ENCODE assay signal across 8 cellular contexts in the genomic region with DNA sequence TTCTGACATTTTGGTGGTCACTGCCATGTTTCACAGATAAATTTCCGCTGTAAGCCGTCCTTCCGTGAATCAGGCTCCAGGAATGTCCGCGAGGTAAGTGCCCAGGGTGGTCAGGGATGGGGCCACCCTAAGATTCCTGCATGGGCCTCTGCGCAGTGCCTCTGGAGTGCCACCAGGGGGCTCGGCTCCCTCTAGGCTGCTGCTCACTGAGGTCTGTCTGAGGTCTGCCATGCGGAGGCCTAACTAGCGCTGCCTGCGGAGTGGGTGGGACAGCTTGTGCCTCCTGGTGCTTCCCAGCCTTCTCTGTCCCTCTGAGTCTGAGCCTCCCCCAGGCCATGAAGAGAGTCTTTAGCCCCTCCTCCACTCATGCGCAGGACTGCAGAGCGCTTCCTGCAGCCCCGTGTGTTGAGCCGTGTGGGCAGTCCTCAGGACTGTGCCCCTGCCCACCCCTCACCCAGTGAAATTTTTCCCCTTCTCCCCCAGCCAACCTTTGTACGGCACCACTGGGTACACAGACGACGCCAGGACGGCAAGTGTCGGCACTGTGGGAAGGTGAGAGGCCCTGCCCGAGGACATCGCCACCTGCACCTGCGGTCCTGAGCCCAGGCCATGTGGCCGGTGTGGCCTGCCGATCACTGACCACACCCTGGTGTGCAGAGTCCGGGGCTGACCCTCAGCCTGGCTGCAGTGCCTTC. TPM values are rescaled to one million over a fixed set of nuclear protein-coding genes. Genes with fewer than 3 reads are reported as not detected.
DNase-seq lines count a peak whose midpoint lies in the region; ATAC-seq and TF ChIP-seq lines count a peak whose summit lies in the region.

No MANE protein-coding gene starts in this region.

- POLR2A ChIA-PET in HEK293T (lab: Yijun Ruan, JAX), result interaction anchor here (1.5 kb wide), 1 partner anchor 24 kb away, joined by 3 read pairs; no protein-coding TSS in a partner anchor
- POLR2A ChIA-PET in activated CD8-positive, alpha-beta T cell treated with anti-CD3 and anti-CD28 coated beads, Interleukin-2, amount 10 ng/mL, durations not matched to agents 7 days and 5 days (lab: Charles Lee), result interaction anchor here (10.0 kb wide), 1 partner anchor 18 kb away, joined by 77 read pairs; no protein-coding TSS in a partner anchor

- H3K9me3 ChIP-seq in esophagus muscularis mucosa, result no peaks in the 10 kb centered on the region
- no peaks in the 10 kb centered on the region for H3K9me3 ChIP-seq in neutrophil

- TF ChIP-seq POLR2A in esophagus muscularis mucosa (IDR thresholded peaks at IDR 0.05; ENCODE audit: low read depth), result no peak

- no peak overlapping the region for H3K27ac Mint-ChIP-seq in activated CD8-positive, alpha-beta T cell treated with anti-CD3 and anti-CD28 coated beads, Interleukin-2, amount 10 ng/mL, durations not matched to agents 7 days and 5 days

- no peaks in the 10 kb centered on the region for H3K27me3 ChIP-seq in esophagus muscularis mucosa
- no peaks in the 10 kb centered on the region for H3K27me3 ChIP-seq in neutrophil

- TF ChIP-seq EP300 in esophagus muscularis mucosa (IDR thresholded peaks at IDR 0.05), result no peak

- CTCF ChIA-PET in HEK293T (lab: Yijun Ruan, JAX), result interaction anchor here (1.1 to 2.0 kb wide), 2 partner anchors 9 to 19 kb away, joined by 4 to 8 read pairs; no protein-coding TSS in a partner anchor
- CTCF ChIA-PET in activated CD8-positive, alpha-beta T cell treated with anti-CD3 and anti-CD28 coated beads, Interleukin-2, amount 10 ng/mL, durations not matched to agents 7 days and 5 days (lab: Charles Lee), result interaction anchor here (16.5 kb wide), 1 partner anchor 16 kb away, joined by 381 read pairs; a partner anchor contains a TSS

- DNase-seq in GDM1 (lab: John Stamatoyannopoulos, UW) (peak; percentile 30), HEK293T (ENCODE audit: extremely low spot score) (peak; percentile 80), NCI-H2227 (lab: John Stamatoyannopoulos, UW; ENCODE audit: unreplicated experiment) (peak; percentile 88), esophagus muscularis mucosa (ENCODE audit: extremely low spot score) (no peak), cortex of kidney (lab: John Stamatoyannopoulos, UW) (no peak)
- peak; percentile 67 for DNase-seq in activated CD8-positive, alpha-beta T cell treated with anti-CD3 and anti-CD28 coated beads, Interleukin-2, amount 10 ng/mL, durations not matched to agents 7 days and 5 days

- H3K4me1 Mint-ChIP-seq in activated CD8-positive, alpha-beta T cell treated with anti-CD3 and anti-CD28 coated beads, Interleukin-2, amount 10 ng/mL, durations not matched to agents 7 days and 5 days (ENCODE audit: low read depth), result peaks cover 22% of the 10 kb centered on the region

- H3K4me3 Mint-ChIP-seq in activated CD8-positive, alpha-beta T cell treated with anti-CD3 and anti-CD28 coated beads, Interleukin-2, amount 10 ng/mL, durations not matched to agents 7 days and 5 days, result no peak overlapping the region

- no peaks in the 10 kb centered on the region for H3K27me3 Mint-ChIP-seq in activated CD8-positive, alpha-beta T cell treated with anti-CD3 and anti-CD28 coated beads, Interleukin-2, amount 10 ng/mL, durations not matched to agents 7 days and 5 days (ENCODE audit: low read depth)

- intact Hi-C loops in esophagus muscularis mucosa (cut with DNase I), result no loop called here

- peak; percentile 62 for ATAC-seq in activated CD8-positive, alpha-beta T cell treated with anti-CD3 and anti-CD28 coated beads, Interleukin-2, amount 10 ng/mL, durations not matched to agents 7 days and 5 days
- no peak for ATAC-seq in GM21528 (IDR thresholded peaks at IDR 0.05; ENCODE audit: low FRiP score, unreplicated experiment)

- H3K36me3 Mint-ChIP-seq in activated CD8-positive, alpha-beta T cell treated with anti-CD3 and anti-CD28 coated beads, Interleukin-2, amount 10 ng/mL, durations not matched to agents 7 days and 5 days (ENCODE audit: low read depth), result peaks cover 40% of the 10 kb centered on the region

- WGBS in esophagus muscularis mucosa, result 73% methylated on average over 22 of the region's 25 CpGs

- H3K4me3 ChIP-seq in esophagus muscularis mucosa, result no peak overlapping the region
- no peak overlapping the region for H3K4me3 ChIP-seq in neutrophil (ENCODE audit: low read depth in 1 of 2, low read length in 1 of 2)

- peaks cover 9 to 75% (median 64%) of the 10 kb centered on the region in 4 donors for H3K36me3 ChIP-seq in esophagus muscularis mucosa
- peaks cover 99% of the 10 kb centered on the region for H3K36me3 ChIP-seq in neutrophil

- TF ChIP-seq CTCF in esophagus muscularis mucosa (IDR thresholded peaks at IDR 0.05), result peak; percentile 55 to 88 (median 60)
- TF ChIP-seq CTCF in neutrophil (IDR thresholded peaks at IDR 0.05), result peak; percentile 74

- peaks cover 13 to 32% (median 19%) of the 10 kb centered on the region in 4 donors for H3K4me1 ChIP-seq in esophagus muscularis mucosa
- peaks cover 9 to 16% of the 10 kb centered on the region in 2 experiments for H3K4me1 ChIP-seq in neutrophil (ENCODE audit: control insufficient read depth in 1 of 2, insufficient read depth in 1 of 2, low read depth in 1 of 2, low read length in 1 of 2)

- H3K27ac ChIP-seq in esophagus muscularis mucosa (replicated peaks in 1 of 4) (no peak overlapping the region), neutrophil (no peak overlapping the region)

- H3K9me3 Mint-ChIP-seq in activated CD8-positive, alpha-beta T cell treated with anti-CD3 and anti-CD28 coated beads, Interleukin-2, amount 10 ng/mL, durations not matched to agents 7 days and 5 days (ENCODE audit: insufficient read depth), result no peaks in the 10 kb centered on the region

TF ChIP-seq in HEK293T, 16 proteins besides CTCF, POLR2A, EP300 and RAD21:
- TF ChIP-seq SUZ12 (IDR thresholded peaks at IDR 0.05) (no peak), HDGF (IDR thresholded peaks at IDR 0.05; ENCODE audit: borderline replicate concordance) (0 out of 2 replicates have a peak, but pooled peaks have one; percentile 60)
TF ChIP-seq in HEK293T: peak in this region for 1.

RNA-seq across cellular contexts. Expression of a gene that starts 11.9 kb away (rescaled TPM):
- 1 to 10 TPM; 6.9 to 7.4 TPM for total RNA-seq in activated CD8-positive, alpha-beta T cell treated with anti-CD3 and anti-CD28 coated beads, Interleukin-2, amount 10 ng/mL, durations not matched to agents 7 days and 5 days
- 10 to 100 TPM in 3 of 4 donors, 1 to 10 TPM in 1; 1.2 to 12.8 (median 11.8) TPM for total RNA-seq in esophagus muscularis mucosa

RNA-seq across cellular contexts. Expression of a gene that starts 22.0 kb away (rescaled TPM):
- under 1 TPM; 0.37 TPM for total RNA-seq in activated CD8-positive, alpha-beta T cell treated with anti-CD3 and anti-CD28 coated beads, Interleukin-2, amount 10 ng/mL, durations not matched to agents 7 days and 5 days
- total RNA-seq in esophagus muscularis mucosa, result 1 to 10 TPM in 2 of 4 donors, under 1 TPM in 2; 0.34 to 1.5 (median 1.0) TPM

RNA-seq across cellular contexts. Expression of a gene that starts 22.3 kb away (rescaled TPM):
- total RNA-seq in activated CD8-positive, alpha-beta T cell treated with anti-CD3 and anti-CD28 coated beads, Interleukin-2, amount 10 ng/mL, durations not matched to agents 7 days and 5 days, result 100 to 1,000 TPM; 151 to 152 TPM
- 10 to 100 TPM; 39.4 to 85.8 (median 55.4) TPM for total RNA-seq in esophagus muscularis mucosa

Comparison
In these comparisons a context has a peak if more than half of its experiments do, and no peak if none do; other contexts are left out.
1. DNase-seq: peak in GDM1 (single experiment), HEK293T (single experiment), NCI-H2227 (single experiment) and activated CD8-positive, alpha-beta T cell treated with anti-CD3 and anti-CD28 coated beads, Interleukin-2, amount 10 ng/mL, durations not matched to agents 7 days and 5 days (single experiment); none in esophagus muscularis mucosa (single experiment) and cortex of kidney (single experiment).